Comparison of ENCODE assay signal across 8 cellular contexts in the genomic region with DNA sequence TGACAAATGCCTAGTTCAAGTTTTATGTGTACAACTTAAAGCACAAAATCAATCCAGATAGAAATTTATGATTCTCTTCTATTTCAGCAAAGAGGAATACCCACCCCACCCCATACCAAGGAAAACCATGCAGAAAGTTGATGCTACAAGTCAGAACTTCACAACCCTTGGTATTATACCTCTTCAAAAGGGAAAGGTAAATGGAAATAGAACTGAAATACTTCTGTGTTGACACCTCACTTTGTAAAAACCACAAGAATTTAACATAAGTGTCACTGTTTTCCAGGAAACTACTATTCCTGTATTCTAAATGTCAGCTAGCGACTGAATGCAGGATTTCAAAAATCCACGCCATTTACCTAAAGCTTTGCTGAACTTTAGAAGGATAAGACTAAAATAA. TPM values are rescaled to one million over a fixed set of nuclear protein-coding genes. Genes with fewer than 3 reads are reported as not detected.
DNase-seq lines count a peak whose midpoint lies in the region; ATAC-seq, FAIRE-seq and TF ChIP-seq lines count a peak whose summit lies in the region.

No MANE protein-coding gene starts in this region.

- H3K9me1 ChIP-seq in K562 (ENCODE audit: control insufficient read depth, insufficient read depth, low read length) = no peaks in the 10 kb centered on the region

- no peak overlapping the region for H2AK5ac ChIP-seq in neuronal stem cell (ENCODE audit: low read depth, low read length)

- H3K4me3 ChIP-seq in BLaER1 treated with 17β-estradiol and CSF1 and Interleukin-3, amounts not matched to agents 10 nM and 100 nM = peak overlapping the region in 5 of 10 experiments; percentile 83 to 90 (median 85); a peak in 7 of 20 replicates
- H3K4me3 ChIP-seq in Karpas-422 (ENCODE audit: low read length) (no peak overlapping the region), K562 (peak overlapping the region; percentile 57; the same call in 1 of the 2 replicates), neuronal stem cell (ENCODE audit: low read length in 2 of 2) (no peak overlapping the region)
- H3K4me3 ChIP-seq in naive thymus-derived CD4-positive, alpha-beta T cell (ENCODE audit: low read length) = peak overlapping the region; percentile 88

- H2BK120ac ChIP-seq in neuronal stem cell (ENCODE audit: low read depth, low read length) = no peak overlapping the region

- peaks cover 0 to 22% (median 7%) of the 10 kb centered on the region in 5 donors for H3K36me3 Mint-ChIP-seq in naive thymus-derived CD4-positive, alpha-beta T cell

- no peak for TF ChIP-seq EP300 in K562 (IDR thresholded peaks at IDR 0.05; ENCODE audit: low read length)

- no peak for ATAC-seq in K562
- no peak for ATAC-seq in naive thymus-derived CD4-positive, alpha-beta T cell
- ATAC-seq in GM21360 (IDR thresholded peaks at IDR 0.05; ENCODE audit: unreplicated experiment) = no peak

- no peak overlapping the region for H4K8ac ChIP-seq in neuronal stem cell (ENCODE audit: low read depth, low read length)

- TF ChIP-seq POLR2A in K562 (conservative IDR thresholded peaks at IDR 0.05) = no peak

- peaks cover 29 to 63% (median 42%) of the 10 kb centered on the region in 10 experiments for H3K4me1 ChIP-seq in BLaER1 treated with 17β-estradiol and CSF1 and Interleukin-3, amounts not matched to agents 10 nM and 100 nM
- H3K4me1 ChIP-seq in Karpas-422 (ENCODE audit: low read length) (peaks cover 43% of the 10 kb centered on the region), K562 (replicated peaks in 1 of 2; ENCODE audit: control insufficient read depth in 2 of 2, insufficient read depth in 2 of 2, low read length in 2 of 2) (peaks cover 22 to 24% of the 10 kb centered on the region in 2 experiments; a peak in 4 of 5 replicates), neuronal stem cell (ENCODE audit: control insufficient read depth in 2 of 2, insufficient read depth in 1 of 2, low read depth in 1 of 2, low read length in 2 of 2) (peaks cover 3 to 7% of the 10 kb centered on the region in 2 donors)
- peaks cover 63 to 65% of the 10 kb centered on the region in 2 donors for H3K4me1 ChIP-seq in naive thymus-derived CD4-positive, alpha-beta T cell (ENCODE audit: control insufficient read depth in 2 of 2, insufficient read depth in 2 of 2, low read length in 2 of 2)

- POLR2A ChIA-PET in K562 (lab: Yijun Ruan, JAX) = interaction anchor here (0.9 to 1.5 kb wide), 5 partner anchors 19 to 163 kb away, joined by 3 to 4 read pairs (median 3); partner anchors contain the start of gene RBM39
- POLR2A ChIA-PET in naive thymus-derived CD4-positive, alpha-beta T cell (lab: Charles Lee) = interaction anchor here (1.1 to 1.7 kb wide), 6 partner anchors 9 to 293 kb away, joined by 3 to 6 read pairs (median 4); partner anchors contain the start of genes RBM39 and SCAND1

- peak; percentile 6 for FAIRE-seq in K562 (lab: Jason Lieb, UNC)

- TF ChIP-seq CTCF in K562 (IDR thresholded peaks at IDR 0.05 in 2 of 3, conservative IDR thresholded peaks at IDR 0.05 in 1 of 3; ENCODE audit: insufficient read depth in 2 of 3, low read depth in 1 of 3, low read length in 3 of 3) = no peak

- H3K79me1 ChIP-seq in neuronal stem cell (ENCODE audit: low read depth, low read length) = no peaks in the 10 kb centered on the region

- H3K4me2 ChIP-seq in BLaER1 treated with 17β-estradiol and CSF1 and Interleukin-3, amounts not matched to agents 10 nM and 100 nM = peak overlapping the region; percentile 86 to 98 (median 92)
- H3K4me2 ChIP-seq in Karpas-422 (ENCODE audit: low read depth, low read length, poor library complexity, severe bottlenecking) (peak overlapping the region; percentile 96), K562 (ENCODE audit: insufficient read depth, low read length) (peak overlapping the region; percentile 89), neuronal stem cell (ENCODE audit: insufficient read depth, low read length, poor library complexity, severe bottlenecking) (no peak overlapping the region)

- H3K4ac ChIP-seq in neuronal stem cell (ENCODE audit: low read length) = no peak overlapping the region

- H3K27ac ChIP-seq in BLaER1 treated with 17β-estradiol and CSF1 and Interleukin-3, amounts not matched to agents 10 nM and 100 nM = no peak overlapping the region; a peak in 1 of 22 replicates
- no peak overlapping the region for H3K27ac ChIP-seq in Karpas-422 (ENCODE audit: low read length)
- H3K27ac ChIP-seq in K562 (ENCODE audit: extremely low read depth, low read depth, low read length) = no peak overlapping the region
- H3K27ac ChIP-seq in naive thymus-derived CD4-positive, alpha-beta T cell (ENCODE audit: low read depth, low read length) = peak overlapping the region; percentile 100
- H3K27ac ChIP-seq in neuronal stem cell (replicated peaks; ENCODE audit: low read length) = no peak overlapping the region

- H3K27me3 ChIP-seq in BLaER1 treated with 17β-estradiol and CSF1 and Interleukin-3, amounts not matched to agents 10 nM and 100 nM = no peaks in the 10 kb centered on the region
- no peaks in the 10 kb centered on the region for H3K27me3 ChIP-seq in Karpas-422 (ENCODE audit: low read length)
- H3K27me3 ChIP-seq in K562 (ENCODE audit: control insufficient read depth in 2 of 2, insufficient read depth in 2 of 2, low read length in 2 of 2) = no peaks in the 10 kb centered on the region
- no peaks in the 10 kb centered on the region for H3K27me3 ChIP-seq in naive thymus-derived CD4-positive, alpha-beta T cell (ENCODE audit: control insufficient read depth in 2 of 2, insufficient read depth in 2 of 2, low read length in 2 of 2)
- H3K27me3 ChIP-seq in neuronal stem cell (ENCODE audit: control insufficient read depth in 3 of 3, insufficient read depth in 3 of 3, low read depth in 1 of 3, low read length in 3 of 3) = no peaks in the 10 kb centered on the region

- H3K23ac ChIP-seq in neuronal stem cell (ENCODE audit: low read depth, low read length, poor library complexity) = no peak overlapping the region

- H4K91ac ChIP-seq in neuronal stem cell (ENCODE audit: low read depth, low read length, poor library complexity) = no peak overlapping the region

- H3K27me3 Mint-ChIP-seq in naive thymus-derived CD4-positive, alpha-beta T cell = no peaks in the 10 kb centered on the region

- no TSS peak for BruUV-seq in K562 (replicated peaks; lab: Mats Ljungman, UMichigan)

- peaks cover 16 to 47% (median 30%) of the 10 kb centered on the region in 11 experiments for H3K36me3 ChIP-seq in BLaER1 treated with 17β-estradiol and CSF1 and Interleukin-3, amounts not matched to agents 10 nM and 100 nM
- H3K36me3 ChIP-seq in Karpas-422 (ENCODE audit: insufficient read depth, low read length) (peaks cover 42% of the 10 kb centered on the region), K562 (ENCODE audit: control insufficient read depth, insufficient read depth, low read length) (peaks cover 17% of the 10 kb centered on the region; the same call in 2 of the 3 replicates), neuronal stem cell (replicated peaks in 1 of 2; ENCODE audit: control insufficient read depth in 2 of 2, insufficient read depth in 2 of 2, low read length in 2 of 2) (peaks cover 0 to 34% of the 10 kb centered on the region in 2 donors)
- H3K36me3 ChIP-seq in naive thymus-derived CD4-positive, alpha-beta T cell (ENCODE audit: control insufficient read depth in 2 of 3, insufficient read depth in 3 of 3, low read length in 3 of 3) = peaks cover 0 to 6% (median 0%) of the 10 kb centered on the region in 3 experiments

- 25% methylated on average over 2 of the region's 2 CpGs for WGBS in K562 (ENCODE audit: insufficient coverage, low coverage, missing lambda C conversion rate)
- no CpG with 5 or more reads among the region's 2 CpGs for WGBS in neuronal stem cell (ENCODE audit: extremely low coverage in 2 of 2, insufficient read length in 2 of 2, insufficient replicate concordance in 1 of 2), 2 donors

- peak overlapping the region; percentile 89 to 98 (median 96) for H3K4me3 Mint-ChIP-seq in naive thymus-derived CD4-positive, alpha-beta T cell

- no peak for DNase-seq in Karpas-422
- DNase-seq in K562 (ENCODE audit: extremely low read depth in 1 of 4, low spot score in 3 of 4) = no peak
- no peak for DNase-seq in naive thymus-derived CD4-positive, alpha-beta T cell
- no peak for DNase-seq in NOMO-1 treated with dmso at 0.1 percent for 144 hours (lab: John Stamatoyannopoulos, UW; ENCODE audit: unreplicated experiment)
- DNase-seq in inferior parietal cortex (ENCODE audit: extremely low spot score) = no peak
- DNase-seq in neuronal stem cell (ENCODE audit: low spot score) = no peak

- H3K18ac ChIP-seq in neuronal stem cell (ENCODE audit: low read length) = no peak overlapping the region

- TF ChIP-seq RAD21 in K562 (CRISPR knock-in tag; conservative IDR thresholded peaks at IDR 0.05 in 1 of 2, IDR thresholded peaks at IDR 0.05 in 1 of 2) = no peak

- CTCF ChIA-PET in K562 (lab: Yijun Ruan, JAX; ENCODE audit: low intra/inter-chr PET ratio) = no interaction called here
- CTCF ChIA-PET in naive thymus-derived CD4-positive, alpha-beta T cell (lab: Charles Lee) = interaction anchor here (1.1 kb wide), 1 partner anchor 42 kb away, joined by 4 read pairs; no protein-coding TSS in a partner anchor

- H3K9me2 ChIP-seq in Karpas-422 (replicated peaks; ENCODE audit: insufficient read depth, low read length) = no peaks in the 10 kb centered on the region

- H3K9ac ChIP-seq in BLaER1 treated with 17β-estradiol and CSF1 and Interleukin-3, amounts not matched to agents 10 nM and 100 nM = peak overlapping the region in 4 of 11 experiments; percentile 52 to 99 (median 98); a peak in 8 of 22 replicates
- H3K9ac ChIP-seq in Karpas-422 (ENCODE audit: low read length) = no peak overlapping the region
- H3K9ac ChIP-seq in K562 (ENCODE audit: insufficient read depth in 1 of 2, low read depth in 2 of 2, low read length in 2 of 2) = peak overlapping the region in 1 of 2 experiments; percentile 92; a peak in 2 of 4 replicates
- H3K9ac ChIP-seq in neuronal stem cell (ENCODE audit: low read depth, low read length, poor library complexity) = no peak overlapping the region

- peaks cover 0 to 4% (median 0%) of the 10 kb centered on the region in 11 experiments; a peak in 1 of 22 replicates for H3K9me3 ChIP-seq in BLaER1 treated with 17β-estradiol and CSF1 and Interleukin-3, amounts not matched to agents 10 nM and 100 nM (replicated peaks in 1 of 11)
- H3K9me3 ChIP-seq in Karpas-422 (ENCODE audit: low read length) (no peaks in the 10 kb centered on the region), K562 (replicated peaks; ENCODE audit: control insufficient read depth, insufficient read depth, low read depth, low read length) (no peaks in the 10 kb centered on the region), neuronal stem cell (replicated peaks in 1 of 2; ENCODE audit: control insufficient read depth in 2 of 2, insufficient read depth in 1 of 2, low read depth in 1 of 2, low read length in 2 of 2) (peaks cover 0 to 16% of the 10 kb centered on the region in 2 donors)
- no peaks in the 10 kb centered on the region for H3K9me3 ChIP-seq in naive thymus-derived CD4-positive, alpha-beta T cell (ENCODE audit: control insufficient read depth in 2 of 3, low read length in 3 of 3)

- H2AFZ ChIP-seq in Karpas-422 (ENCODE audit: low read length) (no peak overlapping the region), K562 (ENCODE audit: low read depth, low read length) (no peak overlapping the region), neuronal stem cell (ENCODE audit: low read length) (no peak overlapping the region)

- no peak overlapping the region for H2BK15ac ChIP-seq in neuronal stem cell (ENCODE audit: low read length)

- intact Hi-C loops in K562 (cut with micrococcal nuclease) = loop anchor here (5.0 kb wide), 1 partner anchor 44 kb away; the partner anchor contains the start of gene SPAG4
- intact Hi-C loops in naive thymus-derived CD4-positive, alpha-beta T cell (cut with micrococcal nuclease) = loop anchor here (5.0 kb wide), 3 partner anchors 204 to 384 kb away; partner anchors contain the start of genes CEP250 (in 1 of the 2), MMP24OS (in 1 of the 2) and SCAND1 (in 1 of the 2)

- no peak overlapping the region for H2BK5ac ChIP-seq in neuronal stem cell (ENCODE audit: low read length)

- H3K79me2 ChIP-seq in Karpas-422 (ENCODE audit: low read length) (peaks cover 86% of the 10 kb centered on the region), K562 (ENCODE audit: control insufficient read depth, insufficient read depth, low read length) (peaks cover 91% of the 10 kb centered on the region)

- no peaks in the 10 kb centered on the region for H3K9me3 Mint-ChIP-seq in naive thymus-derived CD4-positive, alpha-beta T cell

- peaks cover 79 to 83% (median 81%) of the 10 kb centered on the region in 11 experiments for H4K20me1 ChIP-seq in BLaER1 treated with 17β-estradiol and CSF1 and Interleukin-3, amounts not matched to agents 10 nM and 100 nM
- H4K20me1 ChIP-seq in Karpas-422 (ENCODE audit: insufficient read depth, low read depth, low read length) (peaks cover 77% of the 10 kb centered on the region), K562 (replicated peaks; ENCODE audit: control insufficient read depth, insufficient read depth, low read length) (peaks cover 46% of the 10 kb centered on the region)

- H2BK12ac ChIP-seq in neuronal stem cell (ENCODE audit: low read length) = no peak overlapping the region

- H3K14ac ChIP-seq in neuronal stem cell (ENCODE audit: low read length) = no peak overlapping the region

- H3K4me1 Mint-ChIP-seq in naive thymus-derived CD4-positive, alpha-beta T cell = peaks cover 46 to 84% (median 77%) of the 10 kb centered on the region in 7 donors

- in situ Hi-C loops in K562 (cut with MboI) = no loop called here

- peak overlapping the region; percentile 56 to 100 (median 98) for H3K27ac Mint-ChIP-seq in naive thymus-derived CD4-positive, alpha-beta T cell

RNA-seq across cellular contexts. Expression of gene CPNE1, which starts 3.7 kb away (rescaled TPM):
- total RNA-seq in Karpas-422 (2014; rRNA removed; shearing (Covaris generic); ENCODE audit: low replicate concordance) = 205 and 216 TPM in 2 replicates
- total RNA-seq in K562 (2011; cell fraction: chromatin; rRNA removed; ENCODE audit: low replicate concordance) = 182 and 323 TPM in 2 replicates
- total RNA-seq in K562 (2011; cell fraction: nucleolus; rRNA removed) = 205 and 207 TPM in 2 replicates
- total RNA-seq in K562 (2011; cell fraction: nucleoplasm; rRNA removed) = 200 and 207 TPM in 2 replicates
- total RNA-seq in K562 (2014; rRNA removed) (54.4 and 83.8 TPM in 2 replicates), K562 (2014; rRNA removed; fragmentation: Illumina TruSeq; extraction: Trizol) (39.7 and 42.2 TPM in 2 replicates), K562 (2015; rRNA removed; fragmentation: Illumina TruSeq; extraction: Trizol) (41.9 and 42.1 TPM in 2 replicates), K562 (2021) (102 and 105 TPM in 2 replicates)
- polyA plus RNA-seq in K562 (2011; rRNA removed) (72.9 and 80.0 TPM in 2 replicates), K562 (2014; fragmentation: Illumina TruSeq; extraction: Trizol) (68.6 and 69.8 TPM in 2 replicates), K562 (2014; fragmentation: Nextera tagmentation; extraction: Ambion mirVana) (10 to 100 TPM; 45.5 to 56.0 TPM), K562 (2014; rRNA removed) (56.0 and 65.2 TPM in 2 replicates)
- polyA plus RNA-seq in K562 (2011; cell fraction: cytosol; rRNA removed) = 124 and 164 TPM in 2 replicates
- polyA plus RNA-seq in K562 (2011; cell fraction: nucleus; rRNA removed) = 322 and 336 TPM in 2 replicates
- polyA plus RNA-seq in K562 (2012) = 98.9 and 128 TPM in 2 replicates
- 46.6 and 66.8 TPM in 2 replicates for polyA minus RNA-seq in K562 (2011; rRNA and poly(A)+ RNA removed)
- 46.7 and 82.3 TPM in 2 replicates for polyA minus RNA-seq in K562 (2011; cell fraction: cytosol; rRNA and poly(A)+ RNA removed)
- polyA minus RNA-seq in K562 (2011; cell fraction: nucleus; rRNA and poly(A)+ RNA removed) = 66.4 and 92.3 TPM in 2 replicates
- total RNA-seq in naive thymus-derived CD4-positive, alpha-beta T cell = 100 to 1,000 TPM; 250 to 378 (median 305) TPM
- polyA plus RNA-seq in naive thymus-derived CD4-positive, alpha-beta T cell = 100 to 1,000 TPM; 277 to 360 TPM
- 191 TPM for polyA plus RNA-seq in neuronal stem cell (2013, experiment 1 of 2)
- polyA plus RNA-seq in neuronal stem cell (2013, experiment 2 of 2) = 176 TPM

RNA-seq across cellular contexts. Expression of gene RBM12, which starts 3.7 kb away (rescaled TPM):
- 39.6 and 78.5 TPM in 2 replicates for total RNA-seq in Karpas-422 (2014; rRNA removed; shearing (Covaris generic); ENCODE audit: low replicate concordance)
- 81.9 and 147 TPM in 2 replicates for total RNA-seq in K562 (2011; cell fraction: chromatin; rRNA removed; ENCODE audit: low replicate concordance)
- 22.5 and 28.8 TPM in 2 replicates for total RNA-seq in K562 (2011; cell fraction: nucleolus; rRNA removed)
- total RNA-seq in K562 (2011; cell fraction: nucleoplasm; rRNA removed) = 55.1 and 69.2 TPM in 2 replicates
- total RNA-seq in K562 (2014; rRNA removed) = 33.9 and 40.8 TPM in 2 replicates
- total RNA-seq in K562 (2014; rRNA removed; fragmentation: Illumina TruSeq; extraction: Trizol) = 73.3 and 78.7 TPM in 2 replicates
- 76.5 and 76.8 TPM in 2 replicates for total RNA-seq in K562 (2015; rRNA removed; fragmentation: Illumina TruSeq; extraction: Trizol)
- 120 TPM in 2 replicates for total RNA-seq in K562 (2021)
- 123 and 144 TPM in 2 replicates for polyA plus RNA-seq in K562 (2011; rRNA removed)
- 165 and 176 TPM in 2 replicates for polyA plus RNA-seq in K562 (2011; cell fraction: cytosol; rRNA removed)
- polyA plus RNA-seq in K562 (2011; cell fraction: nucleus; rRNA removed) = 127 and 133 TPM in 2 replicates
- polyA plus RNA-seq in K562 (2012) = 53.2 and 59.8 TPM in 2 replicates
- 133 and 162 TPM in 2 replicates for polyA plus RNA-seq in K562 (2014; fragmentation: Illumina TruSeq; extraction: Trizol)
- polyA plus RNA-seq in K562 (2014; fragmentation: Nextera tagmentation; extraction: Ambion mirVana) = 1 to 10 TPM; 5.0 to 10.0 TPM
- polyA plus RNA-seq in K562 (2014; rRNA removed) = 49.1 and 57.9 TPM in 2 replicates
- polyA minus RNA-seq in K562 (2011; rRNA and poly(A)+ RNA removed) = 309 and 312 TPM in 2 replicates
- polyA minus RNA-seq in K562 (2011; cell fraction: cytosol; rRNA and poly(A)+ RNA removed) = 61.7 and 71.5 TPM in 2 replicates
- polyA minus RNA-seq in K562 (2011; cell fraction: nucleus; rRNA and poly(A)+ RNA removed) = 23.6 and 40.4 TPM in 2 replicates
- total RNA-seq in naive thymus-derived CD4-positive, alpha-beta T cell = 100 to 1,000 TPM in 4 of 5 experiments, 10 to 100 TPM in 1; 98.2 to 122 (median 114) TPM
- polyA plus RNA-seq in naive thymus-derived CD4-positive, alpha-beta T cell = 10 to 100 TPM; 48.9 to 50.8 TPM
- 127 TPM for polyA plus RNA-seq in neuronal stem cell (2013, experiment 1 of 2)
- polyA plus RNA-seq in neuronal stem cell (2013, experiment 2 of 2) = 126 TPM

RNA-seq across cellular contexts. Expression of gene NFS1, which starts 38.1 kb away (rescaled TPM):
- total RNA-seq in Karpas-422 (2014; rRNA removed; shearing (Covaris generic); ENCODE audit: low replicate concordance) = 62.6 and 79.6 TPM in 2 replicates
- 52.4 and 75.5 TPM in 2 replicates for total RNA-seq in K562 (2011; cell fraction: chromatin; rRNA removed; ENCODE audit: low replicate concordance)
- 59.4 and 63.0 TPM in 2 replicates for total RNA-seq in K562 (2011; cell fraction: nucleolus; rRNA removed)
- 55.7 and 62.0 TPM in 2 replicates for total RNA-seq in K562 (2011; cell fraction: nucleoplasm; rRNA removed)
- total RNA-seq in K562 (2014; rRNA removed) (45.0 and 59.4 TPM in 2 replicates), K562 (2014; rRNA removed; fragmentation: Illumina TruSeq; extraction: Trizol) (41.0 and 41.8 TPM in 2 replicates), K562 (2015; rRNA removed; fragmentation: Illumina TruSeq; extraction: Trizol) (34.1 and 34.7 TPM in 2 replicates), K562 (2021) (47.1 and 52.5 TPM in 2 replicates)
- polyA plus RNA-seq in K562 (2011; rRNA removed) (72.2 and 76.3 TPM in 2 replicates), K562 (2014; fragmentation: Illumina TruSeq; extraction: Trizol) (48.0 and 51.9 TPM in 2 replicates), K562 (2014; fragmentation: Nextera tagmentation; extraction: Ambion mirVana) (10 to 100 TPM; 11.5 to 13.9 TPM), K562 (2014; rRNA removed) (84.8 and 94.6 TPM in 2 replicates)
- 84.5 and 124 TPM in 2 replicates for polyA plus RNA-seq in K562 (2011; cell fraction: cytosol; rRNA removed)
- 63.6 and 64.2 TPM in 2 replicates for polyA plus RNA-seq in K562 (2011; cell fraction: nucleus; rRNA removed)
- 27.4 and 33.4 TPM in 2 replicates for polyA plus RNA-seq in K562 (2012)
- polyA minus RNA-seq in K562 (2011; rRNA and poly(A)+ RNA removed) = 45.8 and 53.4 TPM in 2 replicates
- polyA minus RNA-seq in K562 (2011; cell fraction: cytosol; rRNA and poly(A)+ RNA removed) = 19.5 and 21.2 TPM in 2 replicates
- polyA minus RNA-seq in K562 (2011; cell fraction: nucleus; rRNA and poly(A)+ RNA removed) = 21.2 and 21.4 TPM in 2 replicates
- total RNA-seq in naive thymus-derived CD4-positive, alpha-beta T cell = 10 to 100 TPM; 18.2 to 41.1 (median 35.0) TPM
- polyA plus RNA-seq in naive thymus-derived CD4-positive, alpha-beta T cell = 10 to 100 TPM in 1 of 2 donors, 1 to 10 TPM in 1; 9.7 to 27.7 TPM
- 11.1 TPM for polyA plus RNA-seq in neuronal stem cell (2013, experiment 1 of 2)
- 11.3 TPM for polyA plus RNA-seq in neuronal stem cell (2013, experiment 2 of 2)

RNA-seq across cellular contexts. Expression of gene ROMO1, which starts 38.2 kb away (rescaled TPM):
- 242 and 325 TPM in 2 replicates for total RNA-seq in Karpas-422 (2014; rRNA removed; shearing (Covaris generic); ENCODE audit: low replicate concordance)
- total RNA-seq in K562 (2011; cell fraction: chromatin; rRNA removed; ENCODE audit: low replicate concordance) = 8.1 and 30.8 TPM in 2 replicates
- total RNA-seq in K562 (2011; cell fraction: nucleolus; rRNA removed) = 77.2 and 84.6 TPM in 2 replicates
- 53.4 and 57.0 TPM in 2 replicates for total RNA-seq in K562 (2011; cell fraction: nucleoplasm; rRNA removed)
- 422 and 571 TPM in 2 replicates for total RNA-seq in K562 (2014; rRNA removed)
- total RNA-seq in K562 (2014; rRNA removed; fragmentation: Illumina TruSeq; extraction: Trizol) = 46.5 and 50.1 TPM in 2 replicates
- total RNA-seq in K562 (2015; rRNA removed; fragmentation: Illumina TruSeq; extraction: Trizol) = 137 and 139 TPM in 2 replicates
- 217 and 226 TPM in 2 replicates for total RNA-seq in K562 (2021)
- 179 and 193 TPM in 2 replicates for polyA plus RNA-seq in K562 (2011; rRNA removed)
- 657 and 854 TPM in 2 replicates for polyA plus RNA-seq in K562 (2011; cell fraction: cytosol; rRNA removed)
- 234 and 309 TPM in 2 replicates for polyA plus RNA-seq in K562 (2011; cell fraction: nucleus; rRNA removed)
- polyA plus RNA-seq in K562 (2012) = 288 and 480 TPM in 2 replicates
- 31.8 and 117 TPM in 2 replicates for polyA plus RNA-seq in K562 (2014; fragmentation: Illumina TruSeq; extraction: Trizol)
- 100 to 1,000 TPM; 635 to 741 TPM for polyA plus RNA-seq in K562 (2014; fragmentation: Nextera tagmentation; extraction: Ambion mirVana)
- polyA plus RNA-seq in K562 (2014; rRNA removed) = 433 and 559 TPM in 2 replicates
- 18.5 and 28.9 TPM in 2 replicates for polyA minus RNA-seq in K562 (2011; rRNA and poly(A)+ RNA removed)
- 43.7 and 68.4 TPM in 2 replicates for polyA minus RNA-seq in K562 (2011; cell fraction: cytosol; rRNA and poly(A)+ RNA removed)
- polyA minus RNA-seq in K562 (2011; cell fraction: nucleus; rRNA and poly(A)+ RNA removed) = 21.0 and 24.8 TPM in 2 replicates
- 10 to 100 TPM; 33.2 to 85.5 (median 38.5) TPM for total RNA-seq in naive thymus-derived CD4-positive, alpha-beta T cell
- polyA plus RNA-seq in naive thymus-derived CD4-positive, alpha-beta T cell = 100 to 1,000 TPM; 269 to 293 TPM
- polyA plus RNA-seq in neuronal stem cell (2013, experiment 1 of 2) = 474 TPM
- 476 TPM for polyA plus RNA-seq in neuronal stem cell (2013, experiment 2 of 2)

RNA-seq across cellular contexts. Expression of gene SPAG4, which starts 45.4 kb away (rescaled TPM):
- total RNA-seq in Karpas-422 (2014; rRNA removed; shearing (Covaris generic); ENCODE audit: low replicate concordance) = 6.4 and 11.1 TPM in 2 replicates
- 15.2 and 38.2 TPM in 2 replicates for total RNA-seq in K562 (2011; cell fraction: chromatin; rRNA removed; ENCODE audit: low replicate concordance)
- 39.1 and 46.2 TPM in 2 replicates for total RNA-seq in K562 (2011; cell fraction: nucleolus; rRNA removed)
- 21.6 and 29.9 TPM in 2 replicates for total RNA-seq in K562 (2011; cell fraction: nucleoplasm; rRNA removed)
- 5.3 and 6.4 TPM in 2 replicates for total RNA-seq in K562 (2014; rRNA removed)
- total RNA-seq in K562 (2014; rRNA removed; fragmentation: Illumina TruSeq; extraction: Trizol) = 2.0 and 2.8 TPM in 2 replicates
- 1.5 and 3.4 TPM in 2 replicates for total RNA-seq in K562 (2015; rRNA removed; fragmentation: Illumina TruSeq; extraction: Trizol)
- total RNA-seq in K562 (2021) = 7.2 and 9.6 TPM in 2 replicates
- 11.4 and 12.2 TPM in 2 replicates for polyA plus RNA-seq in K562 (2011; rRNA removed)
- polyA plus RNA-seq in K562 (2011; cell fraction: cytosol; rRNA removed) = 16.4 and 27.9 TPM in 2 replicates
- 79.8 and 97.3 TPM in 2 replicates for polyA plus RNA-seq in K562 (2011; cell fraction: nucleus; rRNA removed)
- 9.4 and 16.3 TPM in 2 replicates for polyA plus RNA-seq in K562 (2012)
- polyA plus RNA-seq in K562 (2014; fragmentation: Illumina TruSeq; extraction: Trizol) = 3.0 and 3.6 TPM in 2 replicates
- polyA plus RNA-seq in K562 (2014; fragmentation: Nextera tagmentation; extraction: Ambion mirVana) = 1 to 10 TPM; 1.6 to 4.6 TPM
- polyA plus RNA-seq in K562 (2014; rRNA removed) = 6.8 and 8.4 TPM in 2 replicates
- 1.6 and 3.6 TPM in 2 replicates for polyA minus RNA-seq in K562 (2011; rRNA and poly(A)+ RNA removed)
- polyA minus RNA-seq in K562 (2011; cell fraction: cytosol; rRNA and poly(A)+ RNA removed) = 4.5 and 7.3 TPM in 2 replicates
- 11.2 and 12.4 TPM in 2 replicates for polyA minus RNA-seq in K562 (2011; cell fraction: nucleus; rRNA and poly(A)+ RNA removed)
- 10 to 100 TPM in 2 of 5 experiments, 1 to 10 TPM in 2, under 1 TPM in 1; 0.35 to 25.0 (median 2.7) TPM for total RNA-seq in naive thymus-derived CD4-positive, alpha-beta T cell
- polyA plus RNA-seq in naive thymus-derived CD4-positive, alpha-beta T cell = not detected
- 3.1 TPM for polyA plus RNA-seq in neuronal stem cell (2013, experiment 1 of 2)
- polyA plus RNA-seq in neuronal stem cell (2013, experiment 2 of 2) = 3.2 TPM

Comparison
In these comparisons a context has a peak if more than half of its experiments do, and no peak if none do; other contexts are left out.
1. H3K4me3 ChIP-seq: peak in K562 (single experiment) and naive thymus-derived CD4-positive, alpha-beta T cell (single experiment); none in Karpas-422 (single experiment) and neuronal stem cell (0 of 2).